25 cellular contexts compared by ENCODE assay signal in the genomic region with DNA sequence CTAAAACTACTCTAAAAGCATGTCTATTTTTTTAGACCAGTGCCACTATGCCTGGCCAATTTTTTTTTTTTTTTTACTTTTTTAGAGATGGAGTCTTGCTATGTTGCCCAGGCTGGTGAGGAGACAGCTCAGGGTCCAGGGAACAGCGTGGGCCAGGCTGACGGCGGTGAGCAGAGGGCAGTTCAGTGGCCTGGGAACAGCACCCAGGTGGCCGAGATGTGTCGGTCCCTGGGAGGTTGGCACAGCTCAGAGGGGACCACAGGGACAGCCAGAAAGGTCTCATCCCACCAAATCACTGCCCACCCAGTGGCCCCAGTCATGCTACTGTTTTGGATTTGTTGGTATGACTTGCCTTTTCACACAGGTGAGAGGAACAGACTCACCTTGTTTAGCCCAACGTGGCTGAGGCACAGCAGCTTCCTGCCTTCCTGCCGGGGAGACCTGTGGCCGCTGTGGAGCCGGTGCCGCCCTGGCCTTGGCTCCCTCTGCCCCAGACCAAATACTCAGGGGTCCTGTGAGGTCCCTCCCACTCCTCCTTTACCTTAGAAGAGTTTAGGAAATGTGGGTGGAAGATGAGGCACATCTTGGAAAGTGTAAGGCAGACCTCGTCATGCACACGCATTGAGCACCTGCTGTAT.
DNase-seq lines count a peak whose midpoint lies in the region; ATAC-seq, FAIRE-seq and TF ChIP-seq lines count a peak whose summit lies in the region.
"Had no signal": no experiment of that assay in that cellular context is flagged by ENCODE, and none has a peak within 500 bp of the region (broad histone marks: within the 10 kb centered on the region; RNA-seq: fewer than 3 reads in every experiment).

No MANE protein-coding gene starts in this region.

- H3K4me3 ChIP-seq in BLaER1: peak overlapping the region; percentile 66
- no peak overlapping the region for H3K4me3 ChIP-seq in H1 (ENCODE audit: extremely low read depth in 1 of 4, insufficient read depth in 2 of 4, low read depth in 3 of 4, low read length in 4 of 4)
- H3K4me3 ChIP-seq: A549, SJSA1 had no signal

- no peak overlapping the region for H3K23ac ChIP-seq in H1 (ENCODE audit: insufficient read length)

- peaks cover 10% of the 10 kb centered on the region; the same call in 1 of the 2 replicates for H3K36me3 ChIP-seq in BLaER1
- H3K36me3 ChIP-seq in H1 (ENCODE audit: control insufficient read depth in 2 of 4, insufficient read depth in 4 of 4, low read length in 3 of 4): no peaks in the 10 kb centered on the region
- H3K36me3 ChIP-seq: SJSA1 had no signal

- no peak overlapping the region for H4K91ac ChIP-seq in H1 (replicated peaks; ENCODE audit: insufficient read length, low read length)

- H3K9ac ChIP-seq in BLaER1 (peak overlapping the region; percentile 80), H1 (replicated peaks in 1 of 4; ENCODE audit: extremely low read depth in 1 of 4, low read depth in 3 of 4, low read length in 3 of 4) (no peak overlapping the region)
- H3K9ac ChIP-seq: KMS-11 had no signal

- no peak for TF ChIP-seq EP300 in H1 (IDR thresholded peaks at IDR 0.05; ENCODE audit: borderline replicate concordance in 1 of 2, low read depth in 2 of 2, low read length in 2 of 2)

- H3K27me3 ChIP-seq in BLaER1 (no peaks in the 10 kb centered on the region), H1 (replicated peaks in 1 of 4; ENCODE audit: control insufficient read depth in 3 of 4, extremely low read depth in 1 of 4, insufficient read depth in 3 of 4, low read length in 3 of 4) (no peaks in the 10 kb centered on the region)
- H3K27me3 ChIP-seq: SJSA1 had no signal

- H2BK5ac ChIP-seq in H1 (ENCODE audit: low read depth, low read length): no peak overlapping the region

- H3K27ac Mint-ChIP-seq in CD14-positive monocyte (peak overlapping the region in 1 of 7 donors; percentile 19), progenitor cell of endocrine pancreas (peak overlapping the region; percentile 4)

- H3K36me3 Mint-ChIP-seq in CD14-positive monocyte (peaks cover 24 to 32% of the 10 kb centered on the region in 2 donors), progenitor cell of endocrine pancreas (ENCODE audit: insufficient read depth) (no peaks in the 10 kb centered on the region)
- H3K36me3 Mint-ChIP-seq: CD8-positive, alpha-beta memory T cell had no signal

- DNase-seq in CD14-positive monocyte (ENCODE audit: low spot score): peak; percentile 17
- no peak for DNase-seq in H1 (ENCODE audit: low read depth in 1 of 2, low spot score in 2 of 2)
- DNase-seq in progenitor cell of endocrine pancreas (ENCODE audit: low spot score, unreplicated experiment): no peak
- no peak for DNase-seq in NCI-H510A treated with DMSO at 0.1 percent for 48 hours (lab: John Stamatoyannopoulos, UW)
- no peak for DNase-seq in NCI-H2081 treated with DMSO at 0.1 percent for 48 hours (lab: John Stamatoyannopoulos, UW)
- DNase-seq: AML-193; CD8-positive, alpha-beta memory T cell; DMS 273 treated with DMSO at 0.1 percent for 48 hours; DND-41; MM.1S; NCI-H2029 treated with DMSO at 0.1 percent for 48 hours; NCI-H2227 treated with DMSO at 0.1 percent for 48 hours; NCI-H69; Right ventricle myocardium superior; RPMI8226 had no signal

- H2AFZ ChIP-seq in H1 (ENCODE audit: low read length): no peak overlapping the region

- H2AK5ac ChIP-seq in H1 (ENCODE audit: low read depth, low read length): no peak overlapping the region

- no peak overlapping the region for H2BK120ac ChIP-seq in H1 (replicated peaks; ENCODE audit: low read depth, low read length)

- no peak overlapping the region for H3K18ac ChIP-seq in H1 (ENCODE audit: extremely low read depth, low read length)

- peaks cover 5% of the 10 kb centered on the region; the same call in 1 of the 2 replicates for H3K9me3 ChIP-seq in BLaER1
- no peaks in the 10 kb centered on the region for H3K9me3 ChIP-seq in H1 (ENCODE audit: insufficient read depth in 2 of 2, low read depth in 1 of 2, low read length in 1 of 2)
- H3K9me3 ChIP-seq: A549, SJSA1 had no signal

- peaks cover 1 to 4% (median 2%) of the 10 kb centered on the region in 3 donors for H3K27me3 Mint-ChIP-seq in CD14-positive monocyte (ENCODE audit: low read depth in 3 of 3)
- H3K27me3 Mint-ChIP-seq in progenitor cell of endocrine pancreas: peaks cover 15% of the 10 kb centered on the region

- no peak overlapping the region for H2BK15ac ChIP-seq in H1 (ENCODE audit: low read length)

- no peak overlapping the region for H3K4me3 Mint-ChIP-seq in CD14-positive monocyte
- no peak overlapping the region for H3K4me3 Mint-ChIP-seq in progenitor cell of endocrine pancreas (ENCODE audit: low read depth)
- H3K4me3 Mint-ChIP-seq: CD8-positive, alpha-beta memory T cell; IgD-negative memory B cell had no signal

- H4K8ac ChIP-seq in H1 (ENCODE audit: extremely low read depth, insufficient read depth, low read length): peak overlapping the region; percentile 74

- H3K4me1 Mint-ChIP-seq in CD14-positive monocyte (peaks cover 3% of the 10 kb centered on the region), progenitor cell of endocrine pancreas (ENCODE audit: low read depth) (peaks cover 2% of the 10 kb centered on the region)

- intact Hi-C loops in CD14-positive monocyte (cut with micrococcal nuclease): no loop called here

- H4K5ac ChIP-seq in H1 (ENCODE audit: insufficient read length, low read depth, low read length): no peak overlapping the region

- no peak for TF ChIP-seq POLR2A in H1 (IDR thresholded peaks at IDR 0.05; ENCODE audit: control extremely low read depth in 1 of 2, low read depth in 2 of 2, low read length in 2 of 2)

- H2BK20ac ChIP-seq in H1 (ENCODE audit: low read length): no peak overlapping the region

- ATAC-seq in HG02885 (IDR thresholded peaks at IDR 0.05; ENCODE audit: poor library complexity, unreplicated experiment): no peak
- ATAC-seq: A549 had no signal

- CTCF ChIA-PET in H1 (lab: Charles Lee; ENCODE audit: partially characterized antibody): interaction anchor here (0.6 to 3.3 kb wide), 12 partner anchors 10 to 162 kb away, joined by 3 to 18 read pairs (median 5); a partner anchor contains a TSS

- POLR2A ChIA-PET in H1 (lab: Charles Lee; ENCODE audit: partially characterized antibody): no interaction called here

- no peaks in the 10 kb centered on the region for H3K79me1 ChIP-seq in H1 (ENCODE audit: low read depth, low read length)

- peak overlapping the region; percentile 92 for H3K27ac ChIP-seq in BLaER1
- H3K27ac ChIP-seq in H1 (ENCODE audit: low read depth, low read length): no peak overlapping the region
- H3K27ac ChIP-seq: A549, C4-2B, HL-60, KMS-11, SJSA1 had no signal

- H4K20me1 ChIP-seq in BLaER1 (no peaks in the 10 kb centered on the region), H1 (replicated peaks in 1 of 2; ENCODE audit: control insufficient read depth in 1 of 2, insufficient read depth in 2 of 2, low read length in 2 of 2) (no peaks in the 10 kb centered on the region)

- FAIRE-seq in H1 (lab: Jason Lieb, UNC): no peak
- FAIRE-seq: A549, GM12892, H54 had no signal

- 90% methylated on average over 12 of the region's 12 CpGs; no CpG with 5 or more reads in 1 of the 2 experiments for WGBS in H1 (ENCODE audit: extremely low coverage in 1 of 2, insufficient coverage in 1 of 2, insufficient read length in 1 of 2, insufficient replicate concordance in 2 of 2, low coverage in 1 of 2, low lambda C conversion rate in 2 of 2, missing lambda C conversion rate in 1 of 2), 2 experiments

- peaks cover 92% of the 10 kb centered on the region for H3K4me1 ChIP-seq in BLaER1
- H3K4me1 ChIP-seq in H1 (replicated peaks in 1 of 4; ENCODE audit: control insufficient read depth in 3 of 4, insufficient read depth in 4 of 4, low read length in 3 of 4): 0 out of 7 replicates have a peak, but pooled peaks cover 0 to 2% (median 0%) of the 10 kb centered on the region in 4 experiments
- H3K4me1 ChIP-seq: A549, SJSA1 had no signal

- no peak for TF ChIP-seq CTCF in CD14-positive monocyte (IDR thresholded peaks at IDR 0.05)
- no peak for TF ChIP-seq CTCF in H1 (IDR thresholded peaks at IDR 0.05; ENCODE audit: control extremely low read depth in 1 of 3, insufficient read depth in 1 of 3, low read depth in 1 of 3, low read length in 3 of 3)
- TF ChIP-seq CTCF in progenitor cell of endocrine pancreas (IDR thresholded peaks at IDR 0.05; ENCODE audit: unreplicated experiment): no peak

- no peak for TF ChIP-seq RAD21 in H1 (IDR thresholded peaks at IDR 0.05 in 1 of 2, conservative IDR thresholded peaks at IDR 0.05 in 1 of 2; ENCODE audit: low read depth in 2 of 2, low read length in 2 of 2)

- no peak overlapping the region for H3K14ac ChIP-seq in H1 (ENCODE audit: insufficient read length)

- H3K79me2 ChIP-seq in H1 (ENCODE audit: control insufficient read depth in 1 of 2, insufficient read depth in 2 of 2, low read length in 2 of 2): no peaks in the 10 kb centered on the region

- H3K4ac ChIP-seq in H1 (replicated peaks; ENCODE audit: insufficient read length, low read depth, low read length): no peak overlapping the region

- H2BK12ac ChIP-seq in H1 (ENCODE audit: low read depth, low read length): no peak overlapping the region

- H3K56ac ChIP-seq in H1 (replicated peaks; ENCODE audit: insufficient read length, low read depth, low read length): no peak overlapping the region

- H3K9me3 Mint-ChIP-seq in CD14-positive monocyte (peaks cover 0 to 3% (median 0%) of the 10 kb centered on the region in 7 donors), progenitor cell of endocrine pancreas (ENCODE audit: low read depth) (peaks cover 3% of the 10 kb centered on the region)
- H3K9me3 Mint-ChIP-seq: CD8-positive, alpha-beta memory T cell had no signal

- peak overlapping the region; percentile 95 for H3K4me2 ChIP-seq in BLaER1
- no peak overlapping the region for H3K4me2 ChIP-seq in H1 (ENCODE audit: insufficient read depth in 1 of 2, low read depth in 2 of 2, low read length in 2 of 2)
- H3K4me2 ChIP-seq: A549, KMS-11 had no signal

- H3K23me2 ChIP-seq in H1 (ENCODE audit: low read depth, low read length): 0 out of 2 replicates have a peak, but pooled peaks cover 2% of the 10 kb centered on the region

TF ChIP-seq in H1, 55 proteins besides CTCF, POLR2A, EP300 and RAD21 (continues in another document):
- TF ChIP-seq EZH2 (IDR thresholded peaks at IDR 0.05; ENCODE audit: low read depth, low read length, severe bottlenecking) (no peak), KDM1A (IDR thresholded peaks at IDR 0.05; ENCODE audit: borderline replicate concordance, low read length) (no peak), CTBP2 (IDR thresholded peaks at IDR 0.05; ENCODE audit: borderline replicate concordance, insufficient read depth, insufficient read length, low read length) (no peak), SP2 (IDR thresholded peaks at IDR 0.05; ENCODE audit: low read length) (no peak), TAF1 (IDR thresholded peaks at IDR 0.05; ENCODE audit: low read depth, low read length) (no peak), TEAD4 (IDR thresholded peaks at IDR 0.05; ENCODE audit: low read depth, low read length) (no peak), CBX8 (IDR thresholded peaks at IDR 0.05; ENCODE audit: borderline replicate concordance, low read depth, low read length) (no peak), KDM4A (IDR thresholded peaks at IDR 0.05; ENCODE audit: low read depth, low read length, severe bottlenecking) (no peak), BRCA1 (IDR thresholded peaks at IDR 0.05; ENCODE audit: low read depth, low read length) (no peak), EGR1 (IDR thresholded peaks at IDR 0.05; ENCODE audit: borderline replicate concordance, low read depth, low read length) (no peak), SUZ12 (IDR thresholded peaks at IDR 0.05; ENCODE audit: low read length) (no peak)
